Comparison of ENCODE assay signal across 14 cellular contexts in the genomic region with DNA sequence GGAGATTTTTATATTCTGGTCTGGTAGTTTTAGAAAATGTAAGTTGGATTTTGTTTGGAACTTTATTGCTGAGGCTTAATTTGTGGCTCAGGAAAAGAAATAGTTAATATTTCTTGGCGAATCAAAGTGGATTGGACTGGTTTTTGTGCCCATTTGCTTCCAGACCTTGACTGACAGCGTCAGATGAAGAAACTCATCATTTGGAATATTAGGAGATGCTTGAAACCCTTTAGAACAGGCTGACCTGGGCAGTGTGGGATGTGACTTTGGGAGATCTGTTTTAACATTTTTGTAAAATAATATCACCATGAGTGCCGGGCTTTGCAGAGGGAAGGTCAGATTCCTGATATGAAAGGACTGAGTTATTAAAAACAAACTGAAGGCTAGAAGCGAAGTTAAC.
"Had no signal": no experiment of that assay in that cellular context is flagged by ENCODE, and none has a peak within 500 bp of the region (broad histone marks: within the 10 kb centered on the region; RNA-seq: fewer than 3 reads in every experiment).

No MANE protein-coding gene starts in this region.

- H3K4me3 Mint-ChIP-seq: activated naive CD8-positive, alpha-beta T cell treated with anti-CD3 and anti-CD28 coated beads, Interleukin-2, amount 50 U/mL, for 24 hours; memory B cell; natural killer cell treated with Interleukin-12 subunit alpha and Interleukin-12 subunit beta and Interleukin-15 and Interleukin-18, amount 100 ng/mL, for 72 hours had no signal

- H3K4me3 ChIP-seq: cardiac muscle cell, esophagus squamous epithelium, heart left ventricle, skin epidermis, tibial nerve, vagina had no signal

- ATAC-seq: foreskin keratinocyte; heart left ventricle; left lobe of liver; natural killer cell treated with Interleukin-12 subunit alpha and Interleukin-12 subunit beta and Interleukin-15 and Interleukin-18, amount 100 ng/mL, for 72 hours had no signal

- DNase-seq: activated naive CD4-positive, alpha-beta T cell treated with Interleukin-2 at 50 U/mL for 16 hours; activated naive CD8-positive, alpha-beta T cell treated with anti-CD3 and anti-CD28 coated beads, Interleukin-2, amount 50 U/mL, for 24 hours; esophagus squamous epithelium; foreskin keratinocyte; heart left ventricle; occipital lobe; T1000 had no signal

- H3K27me3 Mint-ChIP-seq: activated naive CD8-positive, alpha-beta T cell treated with anti-CD3 and anti-CD28 coated beads, Interleukin-2, amount 50 U/mL, for 24 hours; memory B cell; natural killer cell treated with Interleukin-12 subunit alpha and Interleukin-12 subunit beta and Interleukin-15 and Interleukin-18, amount 100 ng/mL, for 72 hours had no signal

- H3K9me3 Mint-ChIP-seq: activated naive CD8-positive, alpha-beta T cell treated with anti-CD3 and anti-CD28 coated beads, Interleukin-2, amount 50 U/mL, for 24 hours; memory B cell; natural killer cell treated with Interleukin-12 subunit alpha and Interleukin-12 subunit beta and Interleukin-15 and Interleukin-18, amount 100 ng/mL, for 72 hours had no signal

- H3K27me3 ChIP-seq: cardiac muscle cell, esophagus squamous epithelium, foreskin keratinocyte, heart left ventricle, tibial nerve, vagina had no signal

- H3K27ac Mint-ChIP-seq: activated naive CD8-positive, alpha-beta T cell treated with anti-CD3 and anti-CD28 coated beads, Interleukin-2, amount 50 U/mL, for 24 hours had no signal

- H3K27ac ChIP-seq: cardiac muscle cell, esophagus squamous epithelium, foreskin keratinocyte, heart left ventricle, skin epidermis, tibial nerve, vagina had no signal

- H3K9me3 ChIP-seq: esophagus squamous epithelium, heart left ventricle, tibial nerve, vagina had no signal
